30 cellular contexts compared by ENCODE assay signal in genomic region chr16:69651217-69651616, GRCh38.
"Had no signal": no experiment of that assay in that cellular context is flagged by ENCODE, and none has a peak within 500 bp of the region (broad histone marks: within the 10 kb centered on the region; RNA-seq: fewer than 3 reads in every experiment).

No MANE protein-coding gene starts in this region.

- H3K27me3 ChIP-seq: gastroesophageal sphincter, sigmoid colon, vagina had no signal

- DNase-seq: activated CD4-positive, alpha-beta T cell treated with anti-CD3 and anti-CD28 coated beads for 1 hour; activated CD4-positive, alpha-beta T cell treated with anti-CD3 and anti-CD28 coated beads, Interleukin-2, amount 50 U/mL, for 1 hour; activated CD8-positive, alpha-beta T cell treated with anti-CD3 and anti-CD28 coated beads, Interleukin-2, amount 10 ng/mL, durations not matched to agents 7 days and 5 days; activated naive CD4-positive, alpha-beta T cell treated with Interleukin-2 at 50 U/mL for 16 hours; activated naive CD8-positive, alpha-beta T cell treated with anti-CD3 and anti-CD28 coated beads, Interleukin-2, amount 10 ng/mL, durations not matched to agents 7 days and 5 days; amygdala; cerebellar nuclear complex; endodermal cell; head of caudate nucleus; hypothalamus; islet precursor cell; left colon; mesenchymal stem cell; mucosa of descending colon; naive B cell; occipital lobe; posterior cingulate gyrus; sigmoid colon; stimulated activated CD4-positive, alpha-beta T cell treated with anti-CD3 and anti-CD28 coated beads, Interleukin-2, amount 100 ng/mL, for 48 hours; stimulated activated CD8-positive, alpha-beta memory T cell treated with anti-CD3 and anti-CD28 coated beads, Interleukin-4, amount 100 ng/mL, for 48 hours; stimulated activated naive B cell treated with anti-CD40 and anti-IgM and Interleukin-4, amounts not matched to agents 10 μg/mL and 1 μg/mL and 100 μg/mL, for 72 hours; WERI-Rb-1 had no signal

- H3K4me3 ChIP-seq: coronary artery, gastroesophageal sphincter, mucosa of descending colon, sigmoid colon, thoracic aorta, vagina had no signal

- H3K27ac ChIP-seq: coronary artery, epithelial cell of prostate, gastroesophageal sphincter, sigmoid colon, thoracic aorta, vagina, WERI-Rb-1 had no signal

- H3K27ac Mint-ChIP-seq: activated CD8-positive, alpha-beta T cell treated with anti-CD3 and anti-CD28 coated beads, Interleukin-2, amount 10 ng/mL, durations not matched to agents 7 days and 5 days; activated naive CD8-positive, alpha-beta T cell treated with anti-CD3 and anti-CD28 coated beads, Interleukin-2, amount 10 ng/mL, durations not matched to agents 7 days and 5 days; activated T-helper 2 cell treated with anti-CD3 and anti-CD28 coated beads, Interferon-gamma antibody, Interleukin-2, Interleukin-4, amounts not matched to agents 10 μg/mL and 5 μg/mL and 100 μg/mL, durations not matched to agents 14 hours and 24 hours and 36 hours; endodermal cell; stimulated activated naive B cell treated with anti-CD40 and anti-IgM and Interleukin-4, amounts not matched to agents 10 μg/mL and 1 μg/mL and 100 μg/mL, for 72 hours; type B pancreatic cell had no signal

- H3K4me1 ChIP-seq: sigmoid colon, vagina had no signal

- H3K4me1 Mint-ChIP-seq: activated naive CD8-positive, alpha-beta T cell treated with anti-CD3 and anti-CD28 coated beads, Interleukin-2, amount 10 ng/mL, durations not matched to agents 7 days and 5 days; endodermal cell; naive B cell; neural crest cell; stimulated activated naive B cell treated with anti-CD40 and anti-IgM and Interleukin-4, amounts not matched to agents 10 μg/mL and 1 μg/mL and 100 μg/mL, for 72 hours had no signal

- ATAC-seq: activated CD8-positive, alpha-beta T cell treated with anti-CD3 and anti-CD28 coated beads, Interleukin-2, amount 10 ng/mL, durations not matched to agents 7 days and 5 days; gastroesophageal sphincter; left colon; mucosa of descending colon; stimulated activated naive B cell treated with anti-CD40 and anti-IgM and Interleukin-4, amounts not matched to agents 10 μg/mL and 1 μg/mL and 100 μg/mL, for 72 hours had no signal

- H3K27me3 Mint-ChIP-seq: activated naive CD8-positive, alpha-beta T cell treated with anti-CD3 and anti-CD28 coated beads, Interleukin-2, amount 10 ng/mL, durations not matched to agents 7 days and 5 days; naive B cell; stimulated activated naive B cell treated with anti-CD40 and anti-IgM and Interleukin-4, amounts not matched to agents 10 μg/mL and 1 μg/mL and 100 μg/mL, for 72 hours; type B pancreatic cell had no signal

- H3K4me3 Mint-ChIP-seq: activated CD8-positive, alpha-beta T cell treated with anti-CD3 and anti-CD28 coated beads, Interleukin-2, amount 10 ng/mL, durations not matched to agents 7 days and 5 days; activated naive CD8-positive, alpha-beta T cell treated with anti-CD3 and anti-CD28 coated beads, Interleukin-2, amount 10 ng/mL, durations not matched to agents 7 days and 5 days; endodermal cell; naive B cell; neural crest cell; stimulated activated naive B cell treated with anti-CD40 and anti-IgM and Interleukin-4, amounts not matched to agents 10 μg/mL and 1 μg/mL and 100 μg/mL, for 72 hours; type B pancreatic cell had no signal

- H3K9me3 Mint-ChIP-seq: activated naive CD8-positive, alpha-beta T cell treated with anti-CD3 and anti-CD28 coated beads, Interleukin-2, amount 10 ng/mL, durations not matched to agents 7 days and 5 days; activated T-helper 2 cell treated with anti-CD3 and anti-CD28 coated beads, Interferon-gamma antibody, Interleukin-2, Interleukin-4, amounts not matched to agents 10 μg/mL and 5 μg/mL and 100 μg/mL, durations not matched to agents 14 hours and 24 hours and 36 hours; endodermal cell; naive B cell; neural crest cell; stimulated activated naive B cell treated with anti-CD40 and anti-IgM and Interleukin-4, amounts not matched to agents 10 μg/mL and 1 μg/mL and 100 μg/mL, for 72 hours; type B pancreatic cell had no signal

- H3K9me3 ChIP-seq: gastroesophageal sphincter, mucosa of descending colon, sigmoid colon, thoracic aorta, vagina had no signal
